Comparison of ENCODE assay signal across 1 cellular context in the genomic region with DNA sequence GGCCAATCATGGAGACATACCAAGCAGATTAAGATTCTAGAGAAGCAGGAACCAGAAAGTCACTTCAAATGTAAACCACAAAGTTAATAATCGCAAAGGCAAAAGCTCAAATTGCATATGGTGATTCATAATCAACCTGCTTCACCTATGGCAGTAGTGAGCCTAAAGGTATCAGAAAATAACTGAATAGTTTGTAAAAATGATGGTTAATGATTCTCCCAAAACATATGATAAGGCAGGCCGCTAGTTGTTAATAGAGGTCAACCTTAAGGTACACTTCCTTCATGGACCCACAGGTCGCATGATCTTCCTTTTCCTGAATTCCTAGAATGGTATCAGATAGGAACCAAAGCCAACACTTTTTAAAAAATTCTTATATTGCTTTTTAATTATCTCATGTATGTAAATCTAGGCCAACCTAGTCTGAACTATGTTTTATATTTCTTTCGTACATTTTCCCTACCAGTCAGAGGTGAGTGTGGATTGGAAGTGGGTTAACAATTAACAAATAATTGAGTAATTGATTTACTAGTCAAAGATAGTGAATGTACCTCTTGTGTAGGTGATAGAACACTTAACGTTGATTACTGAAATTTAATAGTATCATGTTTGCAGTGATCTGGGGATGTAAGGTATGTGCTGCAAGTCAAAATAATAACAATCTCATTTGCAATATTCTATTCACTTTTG.
A peak's percentile ranks its signal among the peaks of the same experiment; 100 is the strongest.
TF ChIP-seq lines count a peak whose summit lies in the region.

No MANE protein-coding gene starts in this region.

TF ChIP-seq in HepG2, 621 proteins besides CTCF, POLR2A, EP300 and RAD21:
- TF ChIP-seq PPARG (CRISPR knock-in tag; conservative IDR thresholded peaks at IDR 0.05): no peak
- TF ChIP-seq, protein P1, sequence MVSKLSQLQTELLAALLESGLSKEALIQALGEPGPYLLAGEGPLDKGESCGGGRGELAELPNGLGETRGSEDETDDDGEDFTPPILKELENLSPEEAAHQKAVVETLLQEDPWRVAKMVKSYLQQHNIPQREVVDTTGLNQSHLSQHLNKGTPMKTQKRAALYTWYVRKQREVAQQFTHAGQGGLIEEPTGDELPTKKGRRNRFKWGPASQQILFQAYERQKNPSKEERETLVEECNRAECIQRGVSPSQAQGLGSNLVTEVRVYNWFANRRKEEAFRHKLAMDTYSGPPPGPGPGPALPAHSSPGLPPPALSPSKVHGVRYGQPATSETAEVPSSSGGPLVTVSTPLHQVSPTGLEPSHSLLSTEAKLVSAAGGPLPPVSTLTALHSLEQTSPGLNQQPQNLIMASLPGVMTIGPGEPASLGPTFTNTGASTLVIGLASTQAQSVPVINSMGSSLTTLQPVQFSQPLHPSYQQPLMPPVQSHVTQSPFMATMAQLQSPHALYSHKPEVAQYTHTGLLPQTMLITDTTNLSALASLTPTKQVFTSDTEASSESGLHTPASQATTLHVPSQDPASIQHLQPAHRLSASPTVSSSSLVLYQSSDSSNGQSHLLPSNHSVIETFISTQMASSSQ (IDR thresholded peaks at IDR 0.05; ENCODE audit: low read depth): peak; percentile 18; the same call in 1 of the 2 replicates
- TF ChIP-seq, protein P1 (CRISPR knock-in tag; IDR thresholded peaks at IDR 0.05; ENCODE audit: borderline replicate concordance): no peak
- TF ChIP-seq, protein P2, sequence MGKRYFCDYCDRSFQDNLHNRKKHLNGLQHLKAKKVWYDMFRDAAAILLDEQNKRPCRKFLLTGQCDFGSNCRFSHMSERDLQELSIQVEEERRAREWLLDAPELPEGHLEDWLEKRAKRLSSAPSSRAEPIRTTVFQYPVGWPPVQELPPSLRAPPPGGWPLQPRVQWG (CRISPR knock-in tag; IDR thresholded peaks at IDR 0.05; ENCODE audit: borderline replicate concordance, low read depth): no peak
